Comparison of ENCODE assay signal across 11 cellular contexts in the genomic region with DNA sequence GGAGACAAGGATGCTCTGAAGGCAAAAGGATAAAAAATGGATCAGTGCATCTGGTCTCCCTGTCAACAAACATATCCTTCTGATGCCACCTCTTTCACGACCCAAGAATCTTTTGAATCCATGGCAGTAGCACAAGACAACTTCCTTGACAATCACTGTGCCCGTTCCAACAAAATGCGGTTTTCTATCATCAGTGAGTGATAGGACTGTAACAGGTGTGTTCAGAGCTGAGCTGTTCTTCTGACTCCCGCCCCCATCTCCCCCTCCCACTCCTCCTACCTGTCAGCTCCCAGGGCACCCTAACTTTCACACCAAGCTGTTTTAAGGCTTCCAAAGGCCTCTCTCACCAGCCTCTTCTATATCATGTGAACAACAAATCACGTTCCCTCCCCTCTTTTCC.
A peak's percentile ranks its signal among the peaks of the same experiment; 100 is the strongest.
DNase-seq lines count a peak whose midpoint lies in the region; ATAC-seq and TF ChIP-seq lines count a peak whose summit lies in the region.
"Had no signal": no experiment of that assay in that cellular context is flagged by ENCODE, and none has a peak within 500 bp of the region (broad histone marks: within the 10 kb centered on the region; RNA-seq: fewer than 3 reads in every experiment).

No MANE protein-coding gene starts in this region.

- peaks cover 2% of the 10 kb centered on the region for H3K27me3 Mint-ChIP-seq in glutamatergic neuron (ENCODE audit: unreplicated experiment)
- peaks cover 14% of the 10 kb centered on the region for H3K27me3 Mint-ChIP-seq in activated CD8-positive, alpha-beta T cell treated with anti-CD3 and anti-CD28 coated beads, Interleukin-2, amount 10 ng/mL, durations not matched to agents 7 days and 5 days (ENCODE audit: low read depth)
- peaks cover 14 to 37% of the 10 kb centered on the region in 2 donors for H3K27me3 Mint-ChIP-seq in natural killer cell treated with Interleukin-12 subunit alpha and Interleukin-12 subunit beta and Interleukin-15 and Interleukin-18, amount 100 ng/mL, for 72 hours

- TF ChIP-seq CTCF in HEK293 (tag by site-specific recombination; IDR thresholded peaks at IDR 0.05) (no peak), WI38 (IDR thresholded peaks at IDR 0.05; ENCODE audit: low read depth, low read length) (no peak), glutamatergic neuron (IDR thresholded peaks at IDR 0.05; ENCODE audit: partially characterized antibody, unreplicated experiment) (no peak)

- H3K36me3 ChIP-seq in HEK293 (ENCODE audit: control insufficient read depth in 2 of 2, insufficient read depth in 1 of 2, low read length in 2 of 2): no peaks in the 10 kb centered on the region

- CTCF ChIA-PET in HEK293 (lab: Yijun Ruan, JAX): interaction anchor here (0.7 to 2.6 kb wide), 3 partner anchors 9 to 792 kb away, joined by 3 to 11 read pairs (median 6); no protein-coding TSS in a partner anchor
- CTCF ChIA-PET in activated CD8-positive, alpha-beta T cell treated with anti-CD3 and anti-CD28 coated beads, Interleukin-2, amount 10 ng/mL, durations not matched to agents 7 days and 5 days (lab: Charles Lee): no interaction called here

- H3K4me3 Mint-ChIP-seq in glutamatergic neuron (ENCODE audit: unreplicated experiment): peak overlapping the region; percentile 84
- no peak overlapping the region for H3K4me3 Mint-ChIP-seq in activated CD8-positive, alpha-beta T cell treated with anti-CD3 and anti-CD28 coated beads, Interleukin-2, amount 10 ng/mL, durations not matched to agents 7 days and 5 days
- no peak overlapping the region for H3K4me3 Mint-ChIP-seq in natural killer cell treated with Interleukin-12 subunit alpha and Interleukin-12 subunit beta and Interleukin-15 and Interleukin-18, amount 100 ng/mL, for 72 hours
- H3K4me3 Mint-ChIP-seq: activated naive CD4-positive, alpha-beta T cell treated with anti-CD3 and anti-CD28 coated beads, Interleukin-2, amount 50 U/mL, for 24 hours had no signal

- H3K4me1 Mint-ChIP-seq in glutamatergic neuron (ENCODE audit: low read depth, unreplicated experiment): peaks cover 44% of the 10 kb centered on the region
- no peaks in the 10 kb centered on the region for H3K4me1 Mint-ChIP-seq in activated CD8-positive, alpha-beta T cell treated with anti-CD3 and anti-CD28 coated beads, Interleukin-2, amount 10 ng/mL, durations not matched to agents 7 days and 5 days (ENCODE audit: low read depth)
- no peaks in the 10 kb centered on the region for H3K4me1 Mint-ChIP-seq in natural killer cell treated with Interleukin-12 subunit alpha and Interleukin-12 subunit beta and Interleukin-15 and Interleukin-18, amount 100 ng/mL, for 72 hours (ENCODE audit: low read depth in 2 of 2)
- H3K4me1 Mint-ChIP-seq: activated naive CD4-positive, alpha-beta T cell treated with anti-CD3 and anti-CD28 coated beads, Interleukin-2, amount 50 U/mL, for 24 hours had no signal

- peaks cover 5% of the 10 kb centered on the region for H3K9me3 Mint-ChIP-seq in glutamatergic neuron (ENCODE audit: unreplicated experiment)
- no peaks in the 10 kb centered on the region for H3K9me3 Mint-ChIP-seq in activated CD8-positive, alpha-beta T cell treated with anti-CD3 and anti-CD28 coated beads, Interleukin-2, amount 10 ng/mL, durations not matched to agents 7 days and 5 days (ENCODE audit: insufficient read depth)
- H3K9me3 Mint-ChIP-seq in natural killer cell treated with Interleukin-12 subunit alpha and Interleukin-12 subunit beta and Interleukin-15 and Interleukin-18, amount 100 ng/mL, for 72 hours: no peaks in the 10 kb centered on the region
- H3K9me3 Mint-ChIP-seq: activated naive CD4-positive, alpha-beta T cell treated with anti-CD3 and anti-CD28 coated beads, Interleukin-2, amount 50 U/mL, for 24 hours had no signal

- H3K36me3 Mint-ChIP-seq in glutamatergic neuron (ENCODE audit: unreplicated experiment): no peaks in the 10 kb centered on the region
- H3K36me3 Mint-ChIP-seq in activated CD8-positive, alpha-beta T cell treated with anti-CD3 and anti-CD28 coated beads, Interleukin-2, amount 10 ng/mL, durations not matched to agents 7 days and 5 days (ENCODE audit: low read depth): no peaks in the 10 kb centered on the region
- H3K36me3 Mint-ChIP-seq in natural killer cell treated with Interleukin-12 subunit alpha and Interleukin-12 subunit beta and Interleukin-15 and Interleukin-18, amount 100 ng/mL, for 72 hours: no peaks in the 10 kb centered on the region
- H3K36me3 Mint-ChIP-seq: activated naive CD4-positive, alpha-beta T cell treated with anti-CD3 and anti-CD28 coated beads, Interleukin-2, amount 50 U/mL, for 24 hours had no signal

- H3K9me3 ChIP-seq in HEK293 (ENCODE audit: control insufficient read depth, insufficient read depth, low read depth, low read length): no peaks in the 10 kb centered on the region

- H3K4me3 ChIP-seq in HEK293 (ENCODE audit: low read depth, low read length) (peak overlapping the region; percentile 2; the same call in 1 of the 2 replicates), WI38 (ENCODE audit: low read depth, low read length) (peak overlapping the region; percentile 52), skeletal muscle cell (ENCODE audit: low read depth, low read length) (peak overlapping the region; percentile 15)

- no peak for DNase-seq in glutamatergic neuron
- DNase-seq in skeletal muscle cell (ENCODE audit: low read depth): no peak
- DNase-seq in activated CD8-positive, alpha-beta T cell treated with anti-CD3 and anti-CD28 coated beads, Interleukin-2, amount 10 ng/mL, durations not matched to agents 7 days and 5 days: no peak
- no peak for DNase-seq in T1000 (lab: John Stamatoyannopoulos, UW)
- DNase-seq in natural killer cell treated with Interleukin-12 subunit alpha and Interleukin-12 subunit beta and Interleukin-15 and Interleukin-18, amount 100 ng/mL, for 72 hours (ENCODE audit: low spot score): no peak
- DNase-seq: GDM1 had no signal

- H3K27ac ChIP-seq in HEK293 (ENCODE audit: extremely low read depth, low read depth, low read length): no peak overlapping the region

- H3K27ac Mint-ChIP-seq in glutamatergic neuron (ENCODE audit: unreplicated experiment): peak overlapping the region; percentile 98
- no peak overlapping the region for H3K27ac Mint-ChIP-seq in activated CD8-positive, alpha-beta T cell treated with anti-CD3 and anti-CD28 coated beads, Interleukin-2, amount 10 ng/mL, durations not matched to agents 7 days and 5 days
- no peak overlapping the region for H3K27ac Mint-ChIP-seq in natural killer cell treated with Interleukin-12 subunit alpha and Interleukin-12 subunit beta and Interleukin-15 and Interleukin-18, amount 100 ng/mL, for 72 hours
- H3K27ac Mint-ChIP-seq: activated naive CD4-positive, alpha-beta T cell treated with anti-CD3 and anti-CD28 coated beads, Interleukin-2, amount 50 U/mL, for 24 hours had no signal

- POLR2A ChIA-PET in HEK293 (lab: Yijun Ruan, JAX): interaction anchor here (1.4 kb wide), 1 partner anchor 74 kb away, joined by 3 read pairs; no protein-coding TSS in a partner anchor
- POLR2A ChIA-PET in activated CD8-positive, alpha-beta T cell treated with anti-CD3 and anti-CD28 coated beads, Interleukin-2, amount 10 ng/mL, durations not matched to agents 7 days and 5 days (lab: Charles Lee): no interaction called here

- peaks cover 14% of the 10 kb centered on the region; the same call in 1 of the 2 replicates for H3K4me1 ChIP-seq in HEK293 (ENCODE audit: control insufficient read depth, insufficient read depth, low read length)

- no peak for ATAC-seq in activated CD8-positive, alpha-beta T cell treated with anti-CD3 and anti-CD28 coated beads, Interleukin-2, amount 10 ng/mL, durations not matched to agents 7 days and 5 days
- no peak for ATAC-seq in GM21423 (IDR thresholded peaks at IDR 0.05; ENCODE audit: unreplicated experiment)
- ATAC-seq in natural killer cell treated with Interleukin-12 subunit alpha and Interleukin-12 subunit beta and Interleukin-15 and Interleukin-18, amount 100 ng/mL, for 72 hours: no peak
- ATAC-seq: activated CD4-positive, CD25-positive, alpha-beta regulatory T cell treated with anti-CD3 and anti-CD28 coated beads, Interleukin-2, amount 50 U/mL, for 24 hours had no signal

TF ChIP-seq in HEK293, 187 proteins besides CTCF, POLR2A, EP300 and RAD21 (continues in another document):
- TF ChIP-seq, protein P1, sequence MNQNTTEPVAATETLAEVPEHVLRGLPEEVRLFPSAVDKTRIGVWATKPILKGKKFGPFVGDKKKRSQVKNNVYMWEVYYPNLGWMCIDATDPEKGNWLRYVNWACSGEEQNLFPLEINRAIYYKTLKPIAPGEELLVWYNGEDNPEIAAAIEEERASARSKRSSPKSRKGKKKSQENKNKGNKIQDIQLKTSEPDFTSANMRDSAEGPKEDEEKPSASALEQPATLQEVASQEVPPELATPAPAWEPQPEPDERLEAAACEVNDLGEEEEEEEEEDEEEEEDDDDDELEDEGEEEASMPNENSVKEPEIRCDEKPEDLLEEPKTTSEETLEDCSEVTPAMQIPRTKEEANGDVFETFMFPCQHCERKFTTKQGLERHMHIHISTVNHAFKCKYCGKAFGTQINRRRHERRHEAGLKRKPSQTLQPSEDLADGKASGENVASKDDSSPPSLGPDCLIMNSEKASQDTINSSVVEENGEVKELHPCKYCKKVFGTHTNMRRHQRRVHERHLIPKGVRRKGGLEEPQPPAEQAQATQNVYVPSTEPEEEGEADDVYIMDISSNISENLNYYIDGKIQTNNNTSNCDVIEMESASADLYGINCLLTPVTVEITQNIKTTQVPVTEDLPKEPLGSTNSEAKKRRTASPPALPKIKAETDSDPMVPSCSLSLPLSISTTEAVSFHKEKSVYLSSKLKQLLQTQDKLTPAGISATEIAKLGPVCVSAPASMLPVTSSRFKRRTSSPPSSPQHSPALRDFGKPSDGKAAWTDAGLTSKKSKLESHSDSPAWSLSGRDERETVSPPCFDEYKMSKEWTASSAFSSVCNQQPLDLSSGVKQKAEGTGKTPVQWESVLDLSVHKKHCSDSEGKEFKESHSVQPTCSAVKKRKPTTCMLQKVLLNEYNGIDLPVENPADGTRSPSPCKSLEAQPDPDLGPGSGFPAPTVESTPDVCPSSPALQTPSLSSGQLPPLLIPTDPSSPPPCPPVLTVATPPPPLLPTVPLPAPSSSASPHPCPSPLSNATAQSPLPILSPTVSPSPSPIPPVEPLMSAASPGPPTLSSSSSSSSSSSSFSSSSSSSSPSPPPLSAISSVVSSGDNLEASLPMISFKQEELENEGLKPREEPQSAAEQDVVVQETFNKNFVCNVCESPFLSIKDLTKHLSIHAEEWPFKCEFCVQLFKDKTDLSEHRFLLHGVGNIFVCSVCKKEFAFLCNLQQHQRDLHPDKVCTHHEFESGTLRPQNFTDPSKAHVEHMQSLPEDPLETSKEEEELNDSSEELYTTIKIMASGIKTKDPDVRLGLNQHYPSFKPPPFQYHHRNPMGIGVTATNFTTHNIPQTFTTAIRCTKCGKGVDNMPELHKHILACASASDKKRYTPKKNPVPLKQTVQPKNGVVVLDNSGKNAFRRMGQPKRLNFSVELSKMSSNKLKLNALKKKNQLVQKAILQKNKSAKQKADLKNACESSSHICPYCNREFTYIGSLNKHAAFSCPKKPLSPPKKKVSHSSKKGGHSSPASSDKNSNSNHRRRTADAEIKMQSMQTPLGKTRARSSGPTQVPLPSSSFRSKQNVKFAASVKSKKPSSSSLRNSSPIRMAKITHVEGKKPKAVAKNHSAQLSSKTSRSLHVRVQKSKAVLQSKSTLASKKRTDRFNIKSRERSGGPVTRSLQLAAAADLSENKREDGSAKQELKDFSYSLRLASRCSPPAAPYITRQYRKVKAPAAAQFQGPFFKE (tag by site-specific recombination; IDR thresholded peaks at IDR 0.05; ENCODE audit: borderline replicate concordance): no peak

Comparison
In these comparisons a context has a peak if more than half of its experiments do, and no peak if none do; other contexts are left out.
1. H3K4me3 ChIP-seq: peak in every context shown above with its lines; median percentile 52 in WI38; 15 in skeletal muscle cell; 2 in HEK293.